8 cellular contexts compared by ENCODE assay signal in the genomic region with DNA sequence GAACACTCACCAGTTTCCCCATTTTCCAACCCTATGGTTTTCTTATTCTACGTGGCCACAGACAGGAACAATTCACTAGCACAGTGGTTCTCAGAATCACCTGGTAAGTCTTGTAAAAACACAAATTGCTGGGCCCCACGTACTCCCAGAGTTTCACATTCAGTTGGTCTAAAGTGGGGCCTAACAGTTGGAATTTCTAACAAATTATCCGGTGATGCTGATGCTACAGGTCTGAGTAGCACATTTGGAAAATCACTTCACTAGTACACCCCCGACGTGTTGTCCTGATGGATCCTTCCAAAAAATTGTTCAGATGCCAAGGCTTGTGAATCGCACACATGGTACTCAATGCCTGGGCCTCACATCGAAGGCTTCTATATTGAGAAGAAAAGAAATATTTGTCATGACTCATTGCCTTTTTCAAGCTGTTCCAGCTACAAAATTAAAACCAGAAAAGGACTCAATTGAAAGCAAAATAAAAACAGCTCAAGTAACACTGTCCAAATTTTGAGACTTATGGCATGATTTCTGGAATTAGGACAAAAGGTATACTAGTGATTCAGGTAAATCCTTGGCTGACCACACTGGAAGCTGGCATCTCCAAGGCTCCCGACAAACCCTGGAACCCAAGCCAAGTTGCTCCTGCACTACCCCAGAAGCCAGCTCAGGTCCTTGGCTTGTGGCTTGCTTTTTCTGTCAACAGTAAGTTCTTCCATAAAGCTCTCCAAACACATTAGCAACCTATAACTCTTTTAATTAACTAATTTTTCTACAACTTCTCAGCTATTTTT. TPM values are rescaled to one million over a fixed set of nuclear protein-coding genes. Genes with fewer than 3 reads are reported as not detected.
A peak's percentile ranks its signal among the peaks of the same experiment; 100 is the strongest.
DNase-seq lines count a peak whose midpoint lies in the region; ATAC-seq lines count a peak whose summit lies in the region.

No MANE protein-coding gene starts in this region.

- H3K36me3 ChIP-seq in adipocyte (ENCODE audit: control insufficient read depth, insufficient read depth, low read length, severe bottlenecking) (no peaks in the 10 kb centered on the region), aorta (ENCODE audit: control insufficient read depth in 1 of 2, insufficient read depth in 2 of 2, low read length in 1 of 2) (no peaks in the 10 kb centered on the region)

- 11 to 12% methylated on average over 8 of the region's 8 CpGs for WGBS in aorta, 2 donors

- H3K36me3 Mint-ChIP-seq in immature natural killer cell (peaks cover 0 to 9% (median 4%) of the 10 kb centered on the region in 3 donors), T-cell (peaks cover 21% of the 10 kb centered on the region)

- H3K27ac Mint-ChIP-seq in immature natural killer cell (peak overlapping the region; percentile 76 to 98 (median 96)), T-cell (peak overlapping the region in 1 of 2 donors; percentile 22)

- H3K4me1 Mint-ChIP-seq in immature natural killer cell, result peaks cover 13 to 20% of the 10 kb centered on the region in 2 donors
- H3K4me1 Mint-ChIP-seq in T-cell, result peaks cover 8 to 32% (median 25%) of the 10 kb centered on the region in 3 donors

- intact Hi-C loops in left cardiac atrium (cut with DNase I), result no loop called here
- intact Hi-C loops in cardiac septum (cut with DNase I), result no loop called here
- intact Hi-C loops in aorta (cut with DNase I), result loop anchor here (5.0 kb wide), 4 partner anchors 63 to 213 kb away; no protein-coding TSS in a partner anchor

- peak overlapping the region; percentile 76 for H3K9ac ChIP-seq in adipocyte (ENCODE audit: low read length)

- H3K27me3 ChIP-seq in adipocyte (replicated peaks; ENCODE audit: control insufficient read depth, insufficient read depth, low read length) (no peaks in the 10 kb centered on the region), aorta (ENCODE audit: control insufficient read depth in 1 of 2, insufficient read depth in 2 of 2, low read length in 1 of 2) (no peaks in the 10 kb centered on the region)

- H3K4me3 Mint-ChIP-seq in immature natural killer cell (no peak overlapping the region), T-cell (no peak overlapping the region)

- peaks cover 0 to 3% (median 0%) of the 10 kb centered on the region in 3 donors for H3K27me3 Mint-ChIP-seq in immature natural killer cell (ENCODE audit: low read depth in 3 of 3)
- H3K27me3 Mint-ChIP-seq in T-cell, result no peaks in the 10 kb centered on the region

- peak overlapping the region; percentile 89 to 93 for H3K27ac ChIP-seq in aorta (ENCODE audit: low read depth in 1 of 2, low read length in 2 of 2)

- ATAC-seq in left cardiac atrium (peak; percentile 18 to 41), aorta (ENCODE audit: low FRiP score) (peak; percentile 71), T-cell (replicated peaks in 1 of 4) (no peak), GM21786 (IDR thresholded peaks at IDR 0.05; ENCODE audit: unreplicated experiment) (no peak)

- CTCF ChIA-PET in T-cell (lab: Charles Lee), result interaction anchor here in 1 of 2 donors (0.6 to 1.3 kb wide), 3 partner anchors 12 to 391 kb away, joined by 3 to 6 read pairs (median 3); no protein-coding TSS in a partner anchor

- POLR2A ChIA-PET in T-cell (lab: Charles Lee), result interaction anchor here in 1 of 2 donors (1.6 kb wide), 1 partner anchor 14 kb away, joined by 11 read pairs; no protein-coding TSS in a partner anchor

- no peak for DNase-seq in left cardiac atrium
- no peak for DNase-seq in cardiac septum (ENCODE audit: low spot score)
- DNase-seq in adipocyte (ENCODE audit: low read depth), result peak; percentile 95
- no peak for DNase-seq in immature natural killer cell
- no peak for DNase-seq in aorta
- no peak for DNase-seq in NCI-H1092 (lab: John Stamatoyannopoulos, UW)
- no peak for DNase-seq in T-cell

- H3K9me3 ChIP-seq in adipocyte (ENCODE audit: control insufficient read depth, low read length) (no peaks in the 10 kb centered on the region), aorta (ENCODE audit: control insufficient read depth, low read length) (no peaks in the 10 kb centered on the region)

- H3K4me1 ChIP-seq in adipocyte (ENCODE audit: control insufficient read depth, insufficient read depth, low read length) (peaks cover 67% of the 10 kb centered on the region), aorta (ENCODE audit: control insufficient read depth in 1 of 2, insufficient read depth in 2 of 2, low read length in 2 of 2) (peaks cover 0 to 4% of the 10 kb centered on the region in 2 donors)

- H3K4me3 ChIP-seq in adipocyte (ENCODE audit: low read length), result peak overlapping the region; percentile 61
- H3K4me3 ChIP-seq in aorta (ENCODE audit: low read length in 2 of 2), result no peak overlapping the region

- H3K9me3 Mint-ChIP-seq in immature natural killer cell (no peaks in the 10 kb centered on the region), T-cell (no peaks in the 10 kb centered on the region)

RNA-seq across cellular contexts. Expression of gene VIM, which starts 12.9 kb away (rescaled TPM):
- total RNA-seq in left cardiac atrium (1,000 to 10,000 TPM in 1 of 2 donors, 100 to 1,000 TPM in 1; 934 to 1,097 TPM), cardiac septum (368 TPM), aorta (1,000 to 10,000 TPM; 3,936 to 5,947 TPM), T-cell (1,000 to 10,000 TPM in 4 of 5 donors, 100 to 1,000 TPM in 1; 704 to 1,632 (median 1,212) TPM)
- polyA plus RNA-seq in immature natural killer cell (100 to 1,000 TPM in 2 of 3 donors, 10 to 100 TPM in 1; 61.5 to 183 (median 142) TPM), aorta (1,000 to 10,000 TPM; 2,428 to 5,138 TPM)

RNA-seq across cellular contexts. Expression of gene TRDMT1, which starts 13.7 kb away (rescaled TPM):
- 1 to 10 TPM; 4.8 to 5.0 TPM for total RNA-seq in left cardiac atrium
- total RNA-seq in cardiac septum, result 4.2 TPM
- 1 to 10 TPM; 1.4 to 7.8 (median 3.6) TPM for polyA plus RNA-seq in immature natural killer cell
- 10 to 100 TPM; 13.4 to 15.2 TPM for total RNA-seq in aorta
- polyA plus RNA-seq in aorta, result 1 to 10 TPM; 4.8 to 5.2 TPM
- 10 to 100 TPM; 14.1 to 22.6 (median 20.5) TPM for total RNA-seq in T-cell

Comparison
In these comparisons a context has a peak if more than half of its experiments do, and no peak if none do; other contexts are left out.
1. ATAC-seq: peak in left cardiac atrium (2 of 2) and aorta (single experiment); none in T-cell (0 of 4) and GM21786 (single experiment).
2. intact Hi-C loops: an anchor here in aorta (5.0 kb wide); none called in left cardiac atrium and cardiac septum.